14 cellular contexts compared by ENCODE assay signal in genomic region chr13:74289130-74289529, GRCh38.
DNase-seq lines count a peak whose midpoint lies in the region; ATAC-seq and TF ChIP-seq lines count a peak whose summit lies in the region.
"Had no signal": no experiment of that assay in that cellular context is flagged by ENCODE, and none has a peak within 500 bp of the region (broad histone marks: within the 10 kb centered on the region; RNA-seq: fewer than 3 reads in every experiment).

No MANE protein-coding gene starts in this region.

- no peak for TF ChIP-seq CTCF in heart right ventricle (IDR thresholded peaks at IDR 0.05)

- POLR2A ChIA-PET in CD4-positive, alpha-beta memory T cell (lab: Charles Lee; ENCODE audit: partially characterized antibody) = interaction anchor here (0.6 to 7.8 kb wide), 19 partner anchors 8 to 1037 kb away, joined by 3 to 265 read pairs (median 4); partner anchors contain the start of gene KLF12
- POLR2A ChIA-PET in naive thymus-derived CD8-positive, alpha-beta T cell (lab: Charles Lee) = interaction anchor here (0.6 to 5.8 kb wide), 5 partner anchors 16 to 1229 kb away, joined by 3 to 157 read pairs (median 7); partner anchors contain the start of gene KLF12

- no peak for DNase-seq in CD4-positive, alpha-beta memory T cell
- no peak for DNase-seq in central memory CD8-positive, alpha-beta T cell (ENCODE audit: low spot score in 2 of 2)
- no peak for DNase-seq in naive thymus-derived CD8-positive, alpha-beta T cell
- DNase-seq in heart right ventricle = no peak
- DNase-seq in NCI-H2107 (lab: John Stamatoyannopoulos, UW) = no peak
- DNase-seq in NCI-H2081 (lab: John Stamatoyannopoulos, UW) = no peak
- DNase-seq: NCI-H1930 had no signal

- intact Hi-C loops in CD4-positive, alpha-beta memory T cell (cut with micrococcal nuclease) = loop anchor here (5.0 kb wide), 1 partner anchor 522 kb away; no protein-coding TSS in a partner anchor
- intact Hi-C loops in heart right ventricle (cut with DNase I) = loop anchor here (2.0 to 10.0 kb wide), 12 partner anchors 144 to 537 kb away; partner anchors contain the start of gene KLF12 (in 3 of the 10)

- no peaks in the 10 kb centered on the region for H3K36me3 ChIP-seq in CD4-positive, alpha-beta memory T cell (ENCODE audit: insufficient read depth, low read length)
- H3K36me3 ChIP-seq in heart right ventricle = no peaks in the 10 kb centered on the region
- H3K36me3 ChIP-seq: left lung, thyroid gland had no signal

- H3K4me3 ChIP-seq in CD4-positive, alpha-beta memory T cell (ENCODE audit: low read length in 2 of 2) = no peak overlapping the region
- H3K4me3 ChIP-seq in heart right ventricle = peak overlapping the region in 1 of 10 donors; percentile 38
- H3K4me3 ChIP-seq: left lung had no signal

- H3K4me1 ChIP-seq in CD4-positive, alpha-beta memory T cell (ENCODE audit: insufficient read depth, low read length) = peaks cover 53% of the 10 kb centered on the region
- H3K4me1 ChIP-seq in heart right ventricle = peaks cover 0 to 42% (median 22%) of the 10 kb centered on the region in 9 donors

- peak overlapping the region in 4 of 7 donors; percentile 70 to 98 (median 96) for H3K27ac Mint-ChIP-seq in CD4-positive, alpha-beta memory T cell
- peak overlapping the region; percentile 86 to 99 (median 99) for H3K27ac Mint-ChIP-seq in IgD-negative memory B cell
- H3K27ac Mint-ChIP-seq in central memory CD8-positive, alpha-beta T cell (ENCODE audit: low read depth) = no peak overlapping the region
- peak overlapping the region; percentile 26 to 100 (median 92) for H3K27ac Mint-ChIP-seq in naive thymus-derived CD8-positive, alpha-beta T cell
- H3K27ac Mint-ChIP-seq in activated T-helper 17 cell treated with anti-CD3 and anti-CD28 coated beads, Interleukin-2, amount 50 U/mL, for 72 hours = no peak overlapping the region
- H3K27ac Mint-ChIP-seq: activated CD8-positive, alpha-beta memory T cell treated with anti-CD3 and anti-CD28 coated beads, Interleukin-2, amount 10 ng/mL, durations not matched to agents 7 days and 5 days had no signal

- H3K4me3 Mint-ChIP-seq in CD4-positive, alpha-beta memory T cell = peak overlapping the region in 1 of 8 donors; percentile 23
- H3K4me3 Mint-ChIP-seq in IgD-negative memory B cell = peak overlapping the region in 2 of 4 donors; percentile 58 to 69
- peak overlapping the region; percentile 69 for H3K4me3 Mint-ChIP-seq in central memory CD8-positive, alpha-beta T cell
- peak overlapping the region in 2 of 10 donors; percentile 1 to 87 for H3K4me3 Mint-ChIP-seq in naive thymus-derived CD8-positive, alpha-beta T cell
- no peak overlapping the region for H3K4me3 Mint-ChIP-seq in activated T-helper 17 cell treated with anti-CD3 and anti-CD28 coated beads, Interleukin-2, amount 50 U/mL, for 72 hours

- peaks cover 0 to 4% (median 0%) of the 10 kb centered on the region in 8 donors for H3K9me3 Mint-ChIP-seq in CD4-positive, alpha-beta memory T cell
- no peaks in the 10 kb centered on the region for H3K9me3 Mint-ChIP-seq in IgD-negative memory B cell
- no peaks in the 10 kb centered on the region for H3K9me3 Mint-ChIP-seq in central memory CD8-positive, alpha-beta T cell
- no peaks in the 10 kb centered on the region for H3K9me3 Mint-ChIP-seq in naive thymus-derived CD8-positive, alpha-beta T cell
- no peaks in the 10 kb centered on the region for H3K9me3 Mint-ChIP-seq in activated T-helper 17 cell treated with anti-CD3 and anti-CD28 coated beads, Interleukin-2, amount 50 U/mL, for 72 hours
- H3K9me3 Mint-ChIP-seq: natural killer cell; T-helper 1 cell treated with Interleukin-12 subunit alpha and Interleukin-12 subunit beta and Interleukin-4 antibody, amounts not matched to agents 30 μg/mL and 1 μg/mL, for 36 hours had no signal

- no peak for ATAC-seq in central memory CD8-positive, alpha-beta T cell (replicated peaks; ENCODE audit: extremely low read depth, poor library complexity, severe bottlenecking)
- ATAC-seq in naive thymus-derived CD8-positive, alpha-beta T cell = no peak
- no peak for ATAC-seq in activated T-helper 17 cell treated with anti-CD3 and anti-CD28 coated beads, Interleukin-2, amount 50 U/mL, for 72 hours (replicated peaks)
- ATAC-seq in heart right ventricle = no peak
- ATAC-seq: natural killer cell had no signal

- H3K27me3 Mint-ChIP-seq in CD4-positive, alpha-beta memory T cell = peaks cover 0 to 3% of the 10 kb centered on the region in 2 donors
- no peaks in the 10 kb centered on the region for H3K27me3 Mint-ChIP-seq in IgD-negative memory B cell
- no peaks in the 10 kb centered on the region for H3K27me3 Mint-ChIP-seq in central memory CD8-positive, alpha-beta T cell
- peaks cover 0 to 2% (median 0%) of the 10 kb centered on the region in 5 donors for H3K27me3 Mint-ChIP-seq in naive thymus-derived CD8-positive, alpha-beta T cell
- H3K27me3 Mint-ChIP-seq in activated T-helper 17 cell treated with anti-CD3 and anti-CD28 coated beads, Interleukin-2, amount 50 U/mL, for 72 hours = no peaks in the 10 kb centered on the region
- H3K27me3 Mint-ChIP-seq: activated CD8-positive, alpha-beta memory T cell treated with anti-CD3 and anti-CD28 coated beads, Interleukin-2, amount 10 ng/mL, durations not matched to agents 7 days and 5 days had no signal

- peaks cover 0 to 3% of the 10 kb centered on the region in 2 donors for H3K36me3 Mint-ChIP-seq in CD4-positive, alpha-beta memory T cell
- no peaks in the 10 kb centered on the region for H3K36me3 Mint-ChIP-seq in IgD-negative memory B cell
- H3K36me3 Mint-ChIP-seq in central memory CD8-positive, alpha-beta T cell (ENCODE audit: insufficient read depth) = peaks cover 19% of the 10 kb centered on the region
- H3K36me3 Mint-ChIP-seq in naive thymus-derived CD8-positive, alpha-beta T cell = no peaks in the 10 kb centered on the region
- no peaks in the 10 kb centered on the region for H3K36me3 Mint-ChIP-seq in activated T-helper 17 cell treated with anti-CD3 and anti-CD28 coated beads, Interleukin-2, amount 50 U/mL, for 72 hours (ENCODE audit: low read depth)
- H3K36me3 Mint-ChIP-seq: activated CD8-positive, alpha-beta memory T cell treated with anti-CD3 and anti-CD28 coated beads, Interleukin-2, amount 10 ng/mL, durations not matched to agents 7 days and 5 days; natural killer cell had no signal

- CTCF ChIA-PET in CD4-positive, alpha-beta memory T cell (lab: Charles Lee; ENCODE audit: partially characterized antibody) = interaction anchor here (0.6 to 8.3 kb wide), 15 partner anchors 8 to 931 kb away, joined by 3 to 204 read pairs (median 30); partner anchors contain the start of gene KLF12

- H3K4me1 Mint-ChIP-seq in CD4-positive, alpha-beta memory T cell = peaks cover 52 to 71% (median 57%) of the 10 kb centered on the region in 4 donors
- peaks cover 32 to 49% (median 34%) of the 10 kb centered on the region in 3 donors for H3K4me1 Mint-ChIP-seq in IgD-negative memory B cell
- peaks cover 50% of the 10 kb centered on the region for H3K4me1 Mint-ChIP-seq in central memory CD8-positive, alpha-beta T cell
- H3K4me1 Mint-ChIP-seq in naive thymus-derived CD8-positive, alpha-beta T cell = peaks cover 28 to 73% (median 65%) of the 10 kb centered on the region in 4 donors
- peaks cover 36% of the 10 kb centered on the region for H3K4me1 Mint-ChIP-seq in activated T-helper 17 cell treated with anti-CD3 and anti-CD28 coated beads, Interleukin-2, amount 50 U/mL, for 72 hours

- H3K9me3 ChIP-seq in CD4-positive, alpha-beta memory T cell (ENCODE audit: control insufficient read depth in 1 of 2, low read length in 2 of 2) = no peaks in the 10 kb centered on the region
- no peaks in the 10 kb centered on the region for H3K9me3 ChIP-seq in heart right ventricle
- H3K9me3 ChIP-seq: left lung, thyroid gland had no signal

- WGBS in heart right ventricle, 2 donors = 66 to 75% methylated on average over 7 of the region's 7 CpGs

- no peaks in the 10 kb centered on the region for H3K27me3 ChIP-seq in CD4-positive, alpha-beta memory T cell (ENCODE audit: insufficient read depth, low read length)
- H3K27me3 ChIP-seq in heart right ventricle = no peaks in the 10 kb centered on the region
- H3K27me3 ChIP-seq: left lung, thyroid gland had no signal

- H3K27ac ChIP-seq in CD4-positive, alpha-beta memory T cell (ENCODE audit: low read depth, low read length) = no peak overlapping the region
- H3K27ac ChIP-seq in heart right ventricle = peak overlapping the region in 2 of 10 donors; percentile 36 to 60
- H3K27ac ChIP-seq: left lung had no signal

Comparison
In these comparisons a context has a peak if more than half of its experiments do, and no peak if none do; other contexts are left out.
1. H3K27ac Mint-ChIP-seq: peak in CD4-positive, alpha-beta memory T cell (4 of 7), IgD-negative memory B cell (3 of 3) and naive thymus-derived CD8-positive, alpha-beta T cell (10 of 10); none in central memory CD8-positive, alpha-beta T cell (single experiment) and activated T-helper 17 cell treated with anti-CD3 and anti-CD28 coated beads, Interleukin-2, amount 50 U/mL, for 72 hours (single experiment).